Comparison of ENCODE assay signal across 9 cellular contexts in genomic region chr10:8332730-8333111, GRCh38.
DNase-seq lines count a peak whose midpoint lies in the region; ATAC-seq, FAIRE-seq and TF ChIP-seq lines count a peak whose summit lies in the region.
"Had no signal": no experiment of that assay in that cellular context is flagged by ENCODE, and none has a peak within 500 bp of the region (broad histone marks: within the 10 kb centered on the region; RNA-seq: fewer than 3 reads in every experiment).

No MANE protein-coding gene starts in this region.

- no peaks in the 10 kb centered on the region for H3K36me3 ChIP-seq in kidney (ENCODE audit: control insufficient read depth in 1 of 2, insufficient read depth in 2 of 2, low read length in 2 of 2)
- no peaks in the 10 kb centered on the region for H3K36me3 ChIP-seq in thymus (ENCODE audit: control insufficient read depth, insufficient read depth)
- no peaks in the 10 kb centered on the region for H3K36me3 ChIP-seq in mucosa of descending colon (ENCODE audit: low read depth)
- H3K36me3 ChIP-seq: pancreas had no signal

- WGBS in thymus, result 2% methylated on average over 6 of the region's 6 CpGs

- H3K4me1 ChIP-seq in kidney (ENCODE audit: control insufficient read depth in 1 of 2, insufficient read depth in 1 of 2, low read depth in 1 of 2, low read length in 2 of 2) (peaks cover 0 to 6% of the 10 kb centered on the region in 2 donors), thymus (ENCODE audit: control insufficient read depth, insufficient read depth, low read length) (peaks cover 22% of the 10 kb centered on the region), mucosa of descending colon (ENCODE audit: low read depth) (peaks cover 3% of the 10 kb centered on the region)
- H3K4me1 ChIP-seq: pancreas had no signal

- H3K27ac Mint-ChIP-seq in activated naive CD4-positive, alpha-beta T cell treated with anti-CD3 and anti-CD28 coated beads, Interleukin-2, amount 10 ng/mL, durations not matched to agents 7 days and 5 days, result peak overlapping the region; percentile 89
- peak overlapping the region; percentile 86 for H3K27ac Mint-ChIP-seq in activated naive CD8-positive, alpha-beta T cell

- H3K27me3 Mint-ChIP-seq in activated naive CD4-positive, alpha-beta T cell treated with anti-CD3 and anti-CD28 coated beads, Interleukin-2, amount 10 ng/mL, durations not matched to agents 7 days and 5 days, result peaks cover 30% of the 10 kb centered on the region
- no peaks in the 10 kb centered on the region for H3K27me3 Mint-ChIP-seq in activated naive CD8-positive, alpha-beta T cell

- H3K9me3 ChIP-seq in kidney (ENCODE audit: control insufficient read depth in 1 of 2, low read length in 2 of 2), result no peaks in the 10 kb centered on the region
- H3K9me3 ChIP-seq in thymus (ENCODE audit: control insufficient read depth), result no peaks in the 10 kb centered on the region
- no peaks in the 10 kb centered on the region for H3K9me3 ChIP-seq in mucosa of descending colon
- H3K9me3 ChIP-seq: pancreas had no signal

- H3K36me3 Mint-ChIP-seq in activated naive CD4-positive, alpha-beta T cell treated with anti-CD3 and anti-CD28 coated beads, Interleukin-2, amount 10 ng/mL, durations not matched to agents 7 days and 5 days, result peaks cover 2% of the 10 kb centered on the region
- peaks cover 3% of the 10 kb centered on the region for H3K36me3 Mint-ChIP-seq in activated naive CD8-positive, alpha-beta T cell

- no peak for DNase-seq in activated naive CD4-positive, alpha-beta T cell treated with anti-CD3 and anti-CD28 coated beads, Interleukin-2, amount 10 ng/mL, durations not matched to agents 7 days and 5 days
- no peak for DNase-seq in activated naive CD4-positive, alpha-beta T cell treated with Interleukin-2 at 50 U/mL for 16 hours
- no peak for DNase-seq in kidney
- no peak for DNase-seq in GM19240 (ENCODE audit: insufficient read length, low spot score)
- no peak for DNase-seq in mucosa of descending colon
- DNase-seq in DMS79 treated with DMSO at 0.1 percent for 48 hours (lab: John Stamatoyannopoulos, UW), result no peak

- H3K4me1 Mint-ChIP-seq in activated naive CD4-positive, alpha-beta T cell treated with anti-CD3 and anti-CD28 coated beads, Interleukin-2, amount 10 ng/mL, durations not matched to agents 7 days and 5 days, result peaks cover 47% of the 10 kb centered on the region
- peaks cover 27% of the 10 kb centered on the region for H3K4me1 Mint-ChIP-seq in activated naive CD8-positive, alpha-beta T cell (ENCODE audit: low read depth)

- peak overlapping the region; percentile 34 to 44 for H3K4me3 ChIP-seq in kidney (ENCODE audit: low read length in 2 of 2)
- H3K4me3 ChIP-seq in thymus (ENCODE audit: low read length), result peak overlapping the region; percentile 49
- no peak overlapping the region for H3K4me3 ChIP-seq in mucosa of descending colon
- H3K4me3 ChIP-seq: pancreas had no signal

- no peak for ATAC-seq in mucosa of descending colon

- intact Hi-C loops in kidney (cut with DNase I), result no loop called here
- intact Hi-C loops in mucosa of descending colon (cut with DNase I, micrococcal nuclease), result no loop called here

- FAIRE-seq in kidney (lab: Jason Lieb, UNC), result no peak
- FAIRE-seq: pancreas had no signal

- H3K27me3 ChIP-seq in thymus (ENCODE audit: control insufficient read depth, insufficient read depth), result no peaks in the 10 kb centered on the region

- H3K9ac ChIP-seq in kidney (ENCODE audit: low read length in 2 of 2), result no peak overlapping the region

- H3K27ac ChIP-seq in kidney (ENCODE audit: low read depth in 2 of 2, low read length in 2 of 2), result no peak overlapping the region
- peak overlapping the region; percentile 87 for H3K27ac ChIP-seq in thymus (ENCODE audit: low read depth)
- H3K27ac ChIP-seq: pancreas had no signal

- H3K9me3 Mint-ChIP-seq in activated naive CD4-positive, alpha-beta T cell treated with anti-CD3 and anti-CD28 coated beads, Interleukin-2, amount 10 ng/mL, durations not matched to agents 7 days and 5 days, result no peaks in the 10 kb centered on the region
- no peaks in the 10 kb centered on the region for H3K9me3 Mint-ChIP-seq in activated naive CD8-positive, alpha-beta T cell (ENCODE audit: low read depth)

- H3K4me3 Mint-ChIP-seq in activated naive CD4-positive, alpha-beta T cell treated with anti-CD3 and anti-CD28 coated beads, Interleukin-2, amount 10 ng/mL, durations not matched to agents 7 days and 5 days, result peak overlapping the region; percentile 51
- H3K4me3 Mint-ChIP-seq in activated naive CD8-positive, alpha-beta T cell, result peak overlapping the region; percentile 84

- CTCF ChIA-PET in activated naive CD4-positive, alpha-beta T cell treated with anti-CD3 and anti-CD28 coated beads, Interleukin-2, amount 10 ng/mL, durations not matched to agents 7 days and 5 days (lab: Charles Lee), result interaction anchor here (0.8 to 1.7 kb wide), 6 partner anchors 14 to 273 kb away, joined by 3 to 6 read pairs (median 4); no protein-coding TSS in a partner anchor

- TF ChIP-seq CTCF in kidney (IDR thresholded peaks at IDR 0.05; ENCODE audit: borderline replicate concordance, extremely low read depth, insufficient read depth) (no peak), mucosa of descending colon (IDR thresholded peaks at IDR 0.05) (no peak)
